21 cellular contexts compared by ENCODE assay signal in genomic region chr7:129689995-129690581, GRCh38.
DNase-seq lines count a peak whose midpoint lies in the region; ATAC-seq and TF ChIP-seq lines count a peak whose summit lies in the region.
"Had no signal": no experiment of that assay in that cellular context is flagged by ENCODE, and none has a peak within 500 bp of the region (broad histone marks: within the 10 kb centered on the region; RNA-seq: fewer than 3 reads in every experiment).

No MANE protein-coding gene starts in this region.

- H3K27me3 ChIP-seq in dorsolateral prefrontal cortex, result no peaks in the 10 kb centered on the region
- H3K27me3 ChIP-seq: BLaER1 treated with 17β-estradiol and CSF1 and Interleukin-3, amounts not matched to agents 10 nM and 100 nM; right lobe of liver had no signal

- DNase-seq in COLO668 (lab: John Stamatoyannopoulos, UW; ENCODE audit: unreplicated experiment), result peak; percentile 59
- DNase-seq in NCI-H1105 treated with DMSO at 0.1 percent for 48 hours (lab: John Stamatoyannopoulos, UW), result peak; percentile 59
- peak; percentile 52 for DNase-seq in NCI-H510A treated with DMSO at 0.1 percent for 48 hours (lab: John Stamatoyannopoulos, UW)
- DNase-seq in epithelial cell of prostate (ENCODE audit: low read depth, low spot score), result no peak
- DNase-seq in dorsolateral prefrontal cortex, result no peak
- no peak for DNase-seq in mucosa of gallbladder (ENCODE audit: low spot score)
- DNase-seq: effector CD8-positive, alpha-beta T cell; GDM1; MV-4-11; right lobe of liver; RPMI8226; stimulated activated CD4-positive, alpha-beta T cell treated with anti-CD3 and anti-CD28 coated beads, Interleukin-15, amount 100 ng/mL, for 24 hours; substantia nigra; T-helper 9 cell had no signal

- ATAC-seq in GM18505 (IDR thresholded peaks at IDR 0.05; ENCODE audit: unreplicated experiment) (no peak), HG02678 (IDR thresholded peaks at IDR 0.05; ENCODE audit: unreplicated experiment) (no peak)
- ATAC-seq: natural killer cell treated with Interleukin-12 subunit alpha and Interleukin-12 subunit beta and Interleukin-15 and Interleukin-18, amount 100 ng/mL, for 72 hours; right lobe of liver had no signal

- intact Hi-C loops in dorsolateral prefrontal cortex (cut with DNase I), result no loop called here

- peak overlapping the region; percentile 71 for H3K27ac ChIP-seq in epithelial cell of prostate
- H3K27ac ChIP-seq in dorsolateral prefrontal cortex, result no peak overlapping the region
- H3K27ac ChIP-seq: BLaER1 treated with 17β-estradiol and CSF1 and Interleukin-3, amounts not matched to agents 10 nM and 100 nM; GM23248; KMS-11; parathyroid adenoma; right lobe of liver had no signal

- no peak for TF ChIP-seq POLR2A in GM18505 (IDR thresholded peaks at IDR 0.05; ENCODE audit: borderline replicate concordance, extremely low read depth, insufficient read depth, insufficient read length)

- H3K4me3 ChIP-seq in dorsolateral prefrontal cortex, result no peak overlapping the region
- H3K4me3 ChIP-seq: BLaER1 treated with 17β-estradiol and CSF1 and Interleukin-3, amounts not matched to agents 10 nM and 100 nM; GM23248; right lobe of liver had no signal

- no peak for TF ChIP-seq CTCF in dorsolateral prefrontal cortex (IDR thresholded peaks at IDR 0.05 in 54 of 56, conservative IDR thresholded peaks at IDR 0.05 in 2 of 56; ENCODE audit: low read depth in 1 of 56, partially characterized antibody in 56 of 56)

Comparison
In these comparisons a context has a peak if more than half of its experiments do, and no peak if none do; other contexts are left out.
1. DNase-seq: peak in COLO668 (single experiment), NCI-H1105 treated with DMSO at 0.1 percent for 48 hours (single experiment) and NCI-H510A treated with DMSO at 0.1 percent for 48 hours (single experiment); none in epithelial cell of prostate (single experiment), dorsolateral prefrontal cortex (0 of 10) and mucosa of gallbladder (single experiment).